1 cellular context compared by ENCODE assay signal in the genomic region with DNA sequence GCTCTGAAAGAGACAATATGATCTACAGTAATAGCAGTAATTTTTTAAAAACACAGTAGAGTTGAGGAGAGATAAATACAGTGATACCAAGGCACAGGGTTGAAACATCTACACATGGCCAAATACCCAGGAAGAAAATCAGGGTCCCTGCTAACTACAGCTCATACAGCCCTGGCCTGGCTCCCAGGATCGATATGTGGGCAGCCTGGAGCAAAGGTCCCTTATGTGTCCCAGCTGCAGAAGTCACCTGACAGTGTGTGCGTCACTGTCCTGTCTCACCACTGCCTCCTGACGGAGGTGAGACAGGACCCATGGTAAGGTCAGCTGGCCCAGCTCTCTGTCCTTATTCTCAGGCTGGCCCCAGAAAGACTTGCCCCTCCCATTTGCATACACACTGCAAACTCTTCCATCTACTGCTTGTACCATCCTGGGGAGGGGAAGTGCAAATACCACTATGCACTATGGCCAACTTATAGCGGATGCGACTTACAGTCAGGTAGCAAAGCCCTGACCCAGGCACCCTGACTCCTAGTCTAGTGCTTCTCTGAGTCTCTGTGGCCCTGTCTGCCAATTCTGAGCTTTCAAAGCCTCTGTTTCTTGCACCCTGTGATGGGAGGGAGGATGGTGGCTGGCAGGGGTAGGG.
TF ChIP-seq lines count a peak whose summit lies in the region.

No MANE protein-coding gene starts in this region.

TF ChIP-seq in HepG2, 621 proteins besides CTCF, POLR2A, EP300 and RAD21 (continued from another document and continues in another):
- no peak for TF ChIP-seq ZNF674 (CRISPR knock-in tag; IDR thresholded peaks at IDR 0.05; ENCODE audit: low read depth)
- TF ChIP-seq ARNT2 (CRISPR knock-in tag; IDR thresholded peaks at IDR 0.05; ENCODE audit: low read depth) = no peak
- no peak for TF ChIP-seq PCBP1 (IDR thresholded peaks at IDR 0.05; ENCODE audit: borderline replicate concordance, low read depth, low read length)
- no peak for TF ChIP-seq FOXM1 (CRISPR knock-in tag; IDR thresholded peaks at IDR 0.05)
- peak; percentile 80 for TF ChIP-seq ETV5 (CRISPR knock-in tag; IDR thresholded peaks at IDR 0.05; ENCODE audit: borderline replicate concordance)
- TF ChIP-seq TIGD3 (CRISPR knock-in tag; IDR thresholded peaks at IDR 0.05; ENCODE audit: borderline replicate concordance) = no peak
- no peak for TF ChIP-seq ZNF275 (CRISPR knock-in tag; IDR thresholded peaks at IDR 0.05; ENCODE audit: borderline replicate concordance)
- peak; percentile 56; the same call in 1 of the 2 replicates for TF ChIP-seq ZBTB7B (CRISPR knock-in tag; IDR thresholded peaks at IDR 0.05)
- 0 out of 2 replicates have a peak, but pooled peaks have one; percentile 68 for TF ChIP-seq ZSCAN31 (CRISPR knock-in tag; IDR thresholded peaks at IDR 0.05; ENCODE audit: low read depth)
- TF ChIP-seq SNAPC5 (CRISPR knock-in tag; IDR thresholded peaks at IDR 0.05; ENCODE audit: borderline replicate concordance) = no peak
- TF ChIP-seq ZNF549 (CRISPR knock-in tag; IDR thresholded peaks at IDR 0.05) = no peak
- TF ChIP-seq SIX4 (CRISPR knock-in tag; IDR thresholded peaks at IDR 0.05) = no peak
- TF ChIP-seq ZBTB25 (CRISPR knock-in tag; IDR thresholded peaks at IDR 0.05) = peak; percentile 55; the same call in 1 of the 2 replicates
- no peak for TF ChIP-seq GTF3A (CRISPR knock-in tag; conservative IDR thresholded peaks at IDR 0.05)
- 0 out of 2 replicates have a peak, but pooled peaks have one; percentile 46 for TF ChIP-seq HOXA5 (CRISPR knock-in tag; IDR thresholded peaks at IDR 0.05)
- peak; percentile 30; the same call in 1 of the 2 replicates for TF ChIP-seq ZNF12 (CRISPR knock-in tag; IDR thresholded peaks at IDR 0.05)
- TF ChIP-seq, protein P1, sequence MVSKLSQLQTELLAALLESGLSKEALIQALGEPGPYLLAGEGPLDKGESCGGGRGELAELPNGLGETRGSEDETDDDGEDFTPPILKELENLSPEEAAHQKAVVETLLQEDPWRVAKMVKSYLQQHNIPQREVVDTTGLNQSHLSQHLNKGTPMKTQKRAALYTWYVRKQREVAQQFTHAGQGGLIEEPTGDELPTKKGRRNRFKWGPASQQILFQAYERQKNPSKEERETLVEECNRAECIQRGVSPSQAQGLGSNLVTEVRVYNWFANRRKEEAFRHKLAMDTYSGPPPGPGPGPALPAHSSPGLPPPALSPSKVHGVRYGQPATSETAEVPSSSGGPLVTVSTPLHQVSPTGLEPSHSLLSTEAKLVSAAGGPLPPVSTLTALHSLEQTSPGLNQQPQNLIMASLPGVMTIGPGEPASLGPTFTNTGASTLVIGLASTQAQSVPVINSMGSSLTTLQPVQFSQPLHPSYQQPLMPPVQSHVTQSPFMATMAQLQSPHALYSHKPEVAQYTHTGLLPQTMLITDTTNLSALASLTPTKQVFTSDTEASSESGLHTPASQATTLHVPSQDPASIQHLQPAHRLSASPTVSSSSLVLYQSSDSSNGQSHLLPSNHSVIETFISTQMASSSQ (IDR thresholded peaks at IDR 0.05; ENCODE audit: low read depth) = peak; percentile 57; the same call in 1 of the 2 replicates
- TF ChIP-seq, protein P1 (CRISPR knock-in tag; IDR thresholded peaks at IDR 0.05; ENCODE audit: borderline replicate concordance) = peak; percentile 24; the same call in 1 of the 2 replicates
- TF ChIP-seq ZNF713 (CRISPR knock-in tag; IDR thresholded peaks at IDR 0.05) = no peak
- peak; percentile 63 for TF ChIP-seq JARID2 (CRISPR knock-in tag; IDR thresholded peaks at IDR 0.05; ENCODE audit: insufficient replicate concordance)
- peak; percentile 68; the same call in 1 of the 2 replicates for TF ChIP-seq SMAD1 (CRISPR knock-in tag; IDR thresholded peaks at IDR 0.05; ENCODE audit: borderline replicate concordance, low read depth)
- no peak for TF ChIP-seq PBX2 (CRISPR knock-in tag; IDR thresholded peaks at IDR 0.05)
- TF ChIP-seq NAIF1 (CRISPR knock-in tag; IDR thresholded peaks at IDR 0.05; ENCODE audit: borderline replicate concordance) = no peak
- TF ChIP-seq BORCS8-MEF2B (CRISPR knock-in tag; IDR thresholded peaks at IDR 0.05) = peak; percentile 52; the same call in 1 of the 2 replicates
- TF ChIP-seq ZNF557 (CRISPR knock-in tag; IDR thresholded peaks at IDR 0.05) = no peak
- no peak for TF ChIP-seq ZBTB49 (CRISPR knock-in tag; IDR thresholded peaks at IDR 0.05; ENCODE audit: borderline replicate concordance)
- no peak for TF ChIP-seq ZNF33A (CRISPR knock-in tag; IDR thresholded peaks at IDR 0.05; ENCODE audit: borderline replicate concordance)
- TF ChIP-seq NCOA5 (CRISPR knock-in tag; IDR thresholded peaks at IDR 0.05) = no peak
- no peak for TF ChIP-seq U2AF1 (optimal IDR thresholded peaks at IDR 0.05; ENCODE audit: low read depth, low read length)
- TF ChIP-seq ZC3H13 (CRISPR knock-in tag; IDR thresholded peaks at IDR 0.05) = no peak
- 0 out of 2 replicates have a peak, but pooled peaks have one; percentile 21 for TF ChIP-seq BRD4 (CRISPR knock-in tag; IDR thresholded peaks at IDR 0.05)
- TF ChIP-seq GTF2F1 (IDR thresholded peaks at IDR 0.05; ENCODE audit: low read length) = no peak
- TF ChIP-seq RARG (CRISPR knock-in tag; IDR thresholded peaks at IDR 0.05; ENCODE audit: low read depth) = no peak
- TF ChIP-seq ZNF138 (CRISPR knock-in tag; IDR thresholded peaks at IDR 0.05; ENCODE audit: low read depth) = no peak
- peak; percentile 93 for TF ChIP-seq ZBTB38 (CRISPR knock-in tag; IDR thresholded peaks at IDR 0.05)
- no peak for TF ChIP-seq NONO (IDR thresholded peaks at IDR 0.05)
- TF ChIP-seq NONO (CRISPR knock-in tag; conservative IDR thresholded peaks at IDR 0.05) = peak; percentile 88
- no peak for TF ChIP-seq TSC22D2 (CRISPR knock-in tag; IDR thresholded peaks at IDR 0.05; ENCODE audit: borderline replicate concordance)
- no peak for TF ChIP-seq ZNF841 (CRISPR knock-in tag; IDR thresholded peaks at IDR 0.05; ENCODE audit: borderline replicate concordance)
- TF ChIP-seq ZNF337 (CRISPR knock-in tag; IDR thresholded peaks at IDR 0.05; ENCODE audit: borderline replicate concordance, low read depth) = no peak
- TF ChIP-seq KDM4B (CRISPR knock-in tag; IDR thresholded peaks at IDR 0.05) = no peak
- TF ChIP-seq FOXA1 (IDR thresholded peaks at IDR 0.05) = no peak
- TF ChIP-seq FOXA1 (CRISPR knock-in tag; IDR thresholded peaks at IDR 0.05) = peak; percentile 31; the same call in 1 of the 2 replicates
- TF ChIP-seq POGZ (CRISPR knock-in tag; IDR thresholded peaks at IDR 0.05) = peak; percentile 96
- TF ChIP-seq ARNTL (CRISPR knock-in tag; IDR thresholded peaks at IDR 0.05) = peak; percentile 33; the same call in 1 of the 2 replicates
- peak; percentile 71; the same call in 1 of the 2 replicates for TF ChIP-seq ZNF331 (CRISPR knock-in tag; IDR thresholded peaks at IDR 0.05)
- TF ChIP-seq ZNF550 (CRISPR knock-in tag; IDR thresholded peaks at IDR 0.05; ENCODE audit: borderline replicate concordance) = 0 out of 2 replicates have a peak, but pooled peaks have one; percentile 10
- peak; percentile 90; the same call in 1 of the 2 replicates for TF ChIP-seq ZNF788 (CRISPR knock-in tag; IDR thresholded peaks at IDR 0.05; ENCODE audit: borderline replicate concordance)
- TF ChIP-seq ISL2 (CRISPR knock-in tag; IDR thresholded peaks at IDR 0.05) = peak; percentile 67; the same call in 1 of the 2 replicates
- TF ChIP-seq STAG1 (CRISPR knock-in tag; IDR thresholded peaks at IDR 0.05) = peak; percentile 75
- no peak for TF ChIP-seq NFYC (CRISPR knock-in tag; IDR thresholded peaks at IDR 0.05)
- no peak for TF ChIP-seq PRPF4 (IDR thresholded peaks at IDR 0.05; ENCODE audit: low read depth, low read length, poor library complexity, severe bottlenecking)
- TF ChIP-seq SMARCC2 (IDR thresholded peaks at IDR 0.05) = no peak
- no peak for TF ChIP-seq ZBTB2 (CRISPR knock-in tag; IDR thresholded peaks at IDR 0.05; ENCODE audit: low read depth)
- TF ChIP-seq KDM5B (CRISPR knock-in tag; IDR thresholded peaks at IDR 0.05; ENCODE audit: borderline replicate concordance) = peak; percentile 45; the same call in 1 of the 2 replicates
- no peak for TF ChIP-seq ZNF354B (CRISPR knock-in tag; IDR thresholded peaks at IDR 0.05)
- TF ChIP-seq MTF2 (CRISPR knock-in tag; IDR thresholded peaks at IDR 0.05; ENCODE audit: borderline replicate concordance) = no peak
- TF ChIP-seq KDM6A (CRISPR knock-in tag; IDR thresholded peaks at IDR 0.05; ENCODE audit: low read depth) = peak; percentile 94
- peak; percentile 44; the same call in 1 of the 2 replicates for TF ChIP-seq NR2C2 (CRISPR knock-in tag; IDR thresholded peaks at IDR 0.05; ENCODE audit: borderline replicate concordance)
- TF ChIP-seq ATAD3A (CRISPR knock-in tag; IDR thresholded peaks at IDR 0.05) = no peak
- TF ChIP-seq SUZ12 (IDR thresholded peaks at IDR 0.05; ENCODE audit: low read depth, low read length) = no peak
- no peak for TF ChIP-seq CEBPB (IDR thresholded peaks at IDR 0.05; ENCODE audit: borderline replicate concordance, low read depth, low read length)
